ENCODE assay signal across 17 cellular contexts in genomic region chr17:6573982-6574688, GRCh38.
"Had no signal": no experiment of that assay in that cellular context is flagged by ENCODE, and none has a peak within 500 bp of the region (broad histone marks: within the 10 kb centered on the region; RNA-seq: fewer than 3 reads in every experiment).

No MANE protein-coding gene starts in this region.

- H3K27ac ChIP-seq: suprapubic skin had no signal

- DNase-seq: activated CD4-positive, CD25-positive, alpha-beta regulatory T cell treated with anti-CD3 and anti-CD28 coated beads, Interleukin-2, amount 50 U/mL, for 72 hours; activated CD8-positive, alpha-beta memory T cell treated with anti-CD3 and anti-CD28 coated beads for 24 hours; activated CD8-positive, alpha-beta memory T cell treated with anti-CD3 and anti-CD28 coated beads, Interleukin-2, amount 50 U/mL, for 48 hours; activated effector memory CD4-positive, alpha-beta T cell treated with anti-CD3 and anti-CD28 coated beads, Interleukin-2, amount 50 U/mL, for 16 hours; activated naive CD4-positive, alpha-beta T cell treated with anti-CD3 and anti-CD28 coated beads, Interleukin-2, amount 50 U/mL, for 16 hours; activated T-cell treated with anti-CD3 and anti-CD28 coated beads, Interleukin-2, amount 50 U/mL, for 48 hours; aorta; effector CD4-positive, alpha-beta T cell; mesendoderm; retina; stimulated activated CD4-positive, alpha-beta T cell treated with anti-CD3 and anti-CD28 coated beads, Interleukin-2, amount 100 ng/mL, for 24 hours; stimulated activated naive CD8-positive, alpha-beta T cell treated with anti-CD3 and anti-CD28 coated beads, Interleukin-15, amount 100 ng/mL, for 72 hours; upper lobe of right lung had no signal

- H3K27me3 ChIP-seq: gastroesophageal sphincter, heart left ventricle, suprapubic skin, upper lobe of right lung had no signal

- H3K4me3 ChIP-seq: gastroesophageal sphincter, heart left ventricle, suprapubic skin, upper lobe of right lung had no signal

- H3K9me3 Mint-ChIP-seq: natural killer cell treated with Interleukin-12 subunit alpha and Interleukin-12 subunit beta and Interleukin-15 and Interleukin-18, amount 100 ng/mL, for 72 hours; stimulated activated naive CD8-positive, alpha-beta T cell treated with anti-CD3 and anti-CD28 coated beads, Interleukin-15, amount 100 ng/mL, for 72 hours had no signal

- H3K9me3 ChIP-seq: gastroesophageal sphincter, heart left ventricle, suprapubic skin, upper lobe of right lung had no signal

- H3K27me3 Mint-ChIP-seq: natural killer cell treated with Interleukin-12 subunit alpha and Interleukin-12 subunit beta and Interleukin-15 and Interleukin-18, amount 100 ng/mL, for 72 hours; stimulated activated naive CD8-positive, alpha-beta T cell treated with anti-CD3 and anti-CD28 coated beads, Interleukin-15, amount 100 ng/mL, for 72 hours had no signal
